In the genomic region with DNA sequence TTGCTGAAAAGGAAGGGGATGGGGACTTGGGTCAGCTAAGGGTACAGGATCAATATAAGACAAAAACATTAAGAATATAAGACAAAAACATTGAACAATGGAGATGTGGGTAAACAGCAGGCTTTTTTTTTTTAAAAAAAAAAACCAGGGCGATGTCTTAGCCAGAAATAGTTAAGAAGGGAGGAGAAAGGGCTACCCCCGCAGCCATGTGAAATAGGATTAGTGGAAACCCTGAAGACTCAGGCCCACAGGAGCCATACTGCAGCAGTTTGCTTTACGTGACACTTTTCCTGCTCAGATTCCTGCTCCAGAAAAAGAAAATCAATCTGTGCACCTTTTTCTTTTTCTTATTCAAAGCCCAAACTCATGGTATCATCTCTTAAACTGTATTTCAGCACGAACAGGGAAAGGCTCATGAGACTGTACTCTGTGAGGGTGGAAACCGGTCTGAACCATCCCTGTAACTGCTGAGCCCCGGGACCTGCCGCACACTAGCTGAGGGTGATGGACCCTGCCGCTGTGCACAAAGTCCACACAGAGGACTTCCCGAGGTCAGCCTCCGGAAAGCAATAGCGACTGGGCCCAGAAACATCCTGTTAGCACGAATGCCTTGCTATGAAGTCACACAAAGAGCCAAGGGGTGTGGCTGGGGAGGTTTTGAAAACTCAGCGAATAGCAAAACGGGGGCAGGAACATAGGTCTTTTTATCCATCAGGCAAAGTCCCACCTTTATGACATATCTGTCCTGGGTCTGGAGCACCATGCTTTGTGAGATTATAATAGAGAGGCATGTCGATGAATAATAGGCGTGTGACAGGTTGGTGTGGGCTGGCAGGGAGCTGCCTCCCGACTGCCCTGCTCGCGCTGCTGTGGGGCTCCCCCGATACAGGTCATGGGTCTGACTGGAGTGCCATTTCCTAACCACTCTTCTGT, we compare ENCODE assay signal across 8 cellular contexts. TPM values are rescaled to one million over a fixed set of nuclear protein-coding genes. Genes with fewer than 3 reads are reported as not detected.
DNase-seq lines count a peak whose midpoint lies in the region; ATAC-seq, FAIRE-seq and TF ChIP-seq lines count a peak whose summit lies in the region.

No MANE protein-coding gene starts in this region.

- CTCF ChIA-PET in endothelial cell of umbilical vein (lab: Charles Lee), result interaction anchor here (0.6 to 0.9 kb wide), 3 partner anchors 30 to 348 kb away, joined by 3 read pairs; no protein-coding TSS in a partner anchor

- dilution Hi-C loops in endothelial cell of umbilical vein (cut with MboI; ENCODE audit: extremely low pct_ligation_motif_present, low sequenced_read_pairs), result no loop called here

- peaks cover 19% of the 10 kb centered on the region for H3K4me1 ChIP-seq in endothelial cell of umbilical vein (ENCODE audit: control insufficient read depth, extremely low read depth, insufficient read depth, low read length)

- intact Hi-C loops in endothelial cell of umbilical vein (cut with micrococcal nuclease), result loop anchor here (1.0 kb wide), 3 partner anchors 16 to 34 kb away; a partner anchor contains a TSS
- intact Hi-C loops in posterior vena cava (cut with DNase I), result no loop called here

- TF ChIP-seq POLR2A in endothelial cell of umbilical vein (IDR thresholded peaks at IDR 0.05; ENCODE audit: low read depth, low read length), result no peak

- peak overlapping the region; percentile 87 to 92 for H3K27ac Mint-ChIP-seq in natural killer cell treated with Interleukin-12 subunit alpha and Interleukin-12 subunit beta and Interleukin-15 and Interleukin-18, amount 100 ng/mL, for 72 hours

- H3K4me3 Mint-ChIP-seq in natural killer cell treated with Interleukin-12 subunit alpha and Interleukin-12 subunit beta and Interleukin-15 and Interleukin-18, amount 100 ng/mL, for 72 hours, result peak overlapping the region; percentile 91

- no peak for TF ChIP-seq CTCF in endothelial cell of umbilical vein (IDR thresholded peaks at IDR 0.05; ENCODE audit: extremely low read depth in 1 of 2, insufficient read depth in 1 of 2, low read depth in 1 of 2, low read length in 2 of 2)

- peak overlapping the region; percentile 6 to 50 (median 48) for H3K4me3 ChIP-seq in endothelial cell of umbilical vein (replicated peaks in 1 of 3; ENCODE audit: insufficient read depth in 1 of 3, low read depth in 1 of 3, low read length in 3 of 3)

- no peaks in the 10 kb centered on the region for H3K27me3 Mint-ChIP-seq in natural killer cell treated with Interleukin-12 subunit alpha and Interleukin-12 subunit beta and Interleukin-15 and Interleukin-18, amount 100 ng/mL, for 72 hours

- H3K4me2 ChIP-seq in endothelial cell of umbilical vein (ENCODE audit: insufficient read depth, low read length), result peak overlapping the region; percentile 56

- peak; percentile 99 for FAIRE-seq in endothelial cell of umbilical vein (lab: Jason Lieb, UNC)

- no peaks in the 10 kb centered on the region for H4K20me1 ChIP-seq in endothelial cell of umbilical vein (replicated peaks; ENCODE audit: control insufficient read depth, extremely low read depth, insufficient read depth, low read length)

- peak overlapping the region; percentile 61 for H3K9ac ChIP-seq in endothelial cell of umbilical vein (replicated peaks; ENCODE audit: extremely low read depth, insufficient read depth, low read length)

- H3K27ac ChIP-seq in endothelial cell of umbilical vein (ENCODE audit: insufficient read depth, low read depth, low read length), result peak overlapping the region; percentile 66

- peaks cover 59 to 66% of the 10 kb centered on the region in 2 donors for H3K4me1 Mint-ChIP-seq in natural killer cell treated with Interleukin-12 subunit alpha and Interleukin-12 subunit beta and Interleukin-15 and Interleukin-18, amount 100 ng/mL, for 72 hours (ENCODE audit: low read depth in 2 of 2)

- H3K9me3 ChIP-seq in endothelial cell of umbilical vein (replicated peaks; ENCODE audit: control insufficient read depth, insufficient read depth, low read length), result no peaks in the 10 kb centered on the region

- DNase-seq in CD1c-positive myeloid dendritic cell (ENCODE audit: extremely low spot score), result peak; percentile 15
- peak; percentile 49 for DNase-seq in HuH-7.5 (ENCODE audit: low spot score)
- DNase-seq in activated CD4-positive, alpha-beta T cell treated with anti-CD3 and anti-CD28 coated beads, Interleukin-2, amount 50 U/mL, for 48 hours, result peak; percentile 61 to 72
- peak; percentile 62 for DNase-seq in endothelial cell of umbilical vein (ENCODE audit: low read depth, low spot score)
- DNase-seq in natural killer cell treated with Interleukin-12 subunit alpha and Interleukin-12 subunit beta and Interleukin-15 and Interleukin-18, amount 100 ng/mL, for 72 hours (ENCODE audit: low spot score), result peak; percentile 73
- DNase-seq in AG08396 (ENCODE audit: low spot score), result no peak
- no peak for DNase-seq in posterior vena cava (ENCODE audit: low spot score)

- H3K79me2 ChIP-seq in endothelial cell of umbilical vein (ENCODE audit: control insufficient read depth, insufficient read depth, low read length), result no peaks in the 10 kb centered on the region

- H3K27me3 ChIP-seq in endothelial cell of umbilical vein (ENCODE audit: control insufficient read depth in 2 of 2, insufficient read depth in 2 of 2, low read length in 2 of 2), result no peaks in the 10 kb centered on the region

- peak; percentile 64 to 69 for ATAC-seq in natural killer cell treated with Interleukin-12 subunit alpha and Interleukin-12 subunit beta and Interleukin-15 and Interleukin-18, amount 100 ng/mL, for 72 hours
- ATAC-seq in GM19328 (IDR thresholded peaks at IDR 0.05; ENCODE audit: unreplicated experiment), result no peak

- no peaks in the 10 kb centered on the region for H3K9me1 ChIP-seq in endothelial cell of umbilical vein (replicated peaks; ENCODE audit: control insufficient read depth, extremely low read depth, insufficient read depth, low read length)

- BruUV-seq in endothelial cell of umbilical vein (replicated peaks; lab: Mats Ljungman, UMichigan), result TSS peak; percentile 77

- no peaks in the 10 kb centered on the region for H3K36me3 ChIP-seq in endothelial cell of umbilical vein (ENCODE audit: control insufficient read depth in 2 of 2, extremely low read depth in 1 of 2, insufficient read depth in 2 of 2, low read length in 2 of 2)

- H2AFZ ChIP-seq in endothelial cell of umbilical vein (ENCODE audit: low read depth, low read length), result peak overlapping the region; percentile 43

- H3K36me3 Mint-ChIP-seq in natural killer cell treated with Interleukin-12 subunit alpha and Interleukin-12 subunit beta and Interleukin-15 and Interleukin-18, amount 100 ng/mL, for 72 hours, result no peaks in the 10 kb centered on the region

- no peaks in the 10 kb centered on the region for H3K9me3 Mint-ChIP-seq in natural killer cell treated with Interleukin-12 subunit alpha and Interleukin-12 subunit beta and Interleukin-15 and Interleukin-18, amount 100 ng/mL, for 72 hours

- POLR2A ChIA-PET in endothelial cell of umbilical vein (lab: Charles Lee), result interaction anchor here (0.6 kb wide), 1 partner anchor 968 kb away, joined by 3 read pairs; no protein-coding TSS in a partner anchor

TF ChIP-seq in endothelial cell of umbilical vein, 7 proteins besides CTCF, POLR2A, EP300 and RAD21:
- peak; percentile 58 for TF ChIP-seq POLR2AphosphoS5 (IDR thresholded peaks at IDR 0.05; ENCODE audit: insufficient read depth, low read depth, low read length)
- no peak for TF ChIP-seq EZH2 (IDR thresholded peaks at IDR 0.05; ENCODE audit: borderline replicate concordance, low read depth, low read length, severe bottlenecking)
- TF ChIP-seq FOS (IDR thresholded peaks at IDR 0.05; ENCODE audit: borderline replicate concordance, insufficient read depth, low read length), result peak; percentile 15
- no peak for TF ChIP-seq JUN (IDR thresholded peaks at IDR 0.05; ENCODE audit: borderline replicate concordance, insufficient read depth, insufficient read length, low read depth)
- TF ChIP-seq MYC (IDR thresholded peaks at IDR 0.05; ENCODE audit: low read depth, low read length), result no peak

RNA-seq across cellular contexts. Expression of a gene that starts 33.2 kb away (rescaled TPM):
- total RNA-seq in endothelial cell of umbilical vein, result 3.9 and 6.1 TPM in 2 replicates
- 1.5 and 1.6 TPM in 2 replicates for polyA plus RNA-seq in endothelial cell of umbilical vein
- 0.93 and 1.1 TPM in 2 replicates for polyA plus RNA-seq in endothelial cell of umbilical vein (2011; cell fraction: cytosol; rRNA removed)
- polyA plus RNA-seq in endothelial cell of umbilical vein (2011; cell fraction: nucleus; rRNA removed), result 2.9 and 3.0 TPM in 2 replicates
- polyA plus RNA-seq in endothelial cell of umbilical vein (2012), result 2.7 and 3.8 TPM in 2 replicates
- polyA minus RNA-seq in endothelial cell of umbilical vein, result 1.6 and 2.1 TPM in 2 replicates
- 0.31 TPM for polyA minus RNA-seq in endothelial cell of umbilical vein (2011; cell fraction: cytosol; rRNA and poly(A)+ RNA removed)
- 1.4 and 1.8 TPM in 2 replicates for polyA minus RNA-seq in endothelial cell of umbilical vein (2011; cell fraction: nucleus; rRNA and poly(A)+ RNA removed)
- total RNA-seq in natural killer cell treated with Interleukin-12 subunit alpha and Interleukin-12 subunit beta and Interleukin-15 and Interleukin-18, amount 100 ng/mL, for 72 hours, result 1 to 10 TPM; 3.7 to 5.9 TPM
- 1 to 10 TPM in 1 of 2 donors, under 1 TPM in 1; 0.93 to 1.3 TPM for total RNA-seq in posterior vena cava

Comparison
In these comparisons a context has a peak if more than half of its experiments do, and no peak if none do; other contexts are left out.
1. DNase-seq: peak in CD1c-positive myeloid dendritic cell (single experiment), HuH-7.5 (single experiment), activated CD4-positive, alpha-beta T cell treated with anti-CD3 and anti-CD28 coated beads, Interleukin-2, amount 50 U/mL, for 48 hours (2 of 2), endothelial cell of umbilical vein (single experiment) and natural killer cell treated with Interleukin-12 subunit alpha and Interleukin-12 subunit beta and Interleukin-15 and Interleukin-18, amount 100 ng/mL, for 72 hours (single experiment); none in AG08396 (single experiment) and posterior vena cava (single experiment).